Comparison of ENCODE assay signal across 8 cellular contexts in genomic region chr1:36385410-36386261, GRCh38. TPM values are rescaled to one million over a fixed set of nuclear protein-coding genes. Genes with fewer than 3 reads are reported as not detected.
A peak's percentile ranks its signal among the peaks of the same experiment; 100 is the strongest.
DNase-seq lines count a peak whose midpoint lies in the region; ATAC-seq and TF ChIP-seq lines count a peak whose summit lies in the region.

STK40 (minus strand) TSS chr1:36385924; CDS start chr1:36361332, 24,592 bp downstream.

- H3K4me1 ChIP-seq in duodenal mucosa (ENCODE audit: control insufficient read depth in 1 of 2, insufficient read depth in 2 of 2, low read length in 2 of 2): peaks cover 38 to 39% of the 10 kb centered on the region in 2 donors
- peaks cover 0 to 59% (median 22%) of the 10 kb centered on the region in 4 donors for H3K4me1 ChIP-seq in right lobe of liver

- H3K9me3 ChIP-seq in duodenal mucosa (ENCODE audit: control insufficient read depth in 1 of 2, low read length in 2 of 2): no peaks in the 10 kb centered on the region
- H3K9me3 ChIP-seq in right lobe of liver: no peaks in the 10 kb centered on the region

- H3K9ac ChIP-seq in duodenal mucosa (ENCODE audit: low read depth in 1 of 2, low read length in 2 of 2): peak within 1 kb of the TSS; percentile 96 to 99

- H3K9me3 Mint-ChIP-seq in activated CD4-positive, alpha-beta memory T cell treated with anti-CD3 and anti-CD28 coated beads, Interleukin-2, amount 10 ng/mL, durations not matched to agents 7 days and 5 days: no peaks in the 10 kb centered on the region

- TF ChIP-seq CTCF in C4-2B (conservative IDR thresholded peaks at IDR 0.05) (no peak), right lobe of liver (IDR thresholded peaks at IDR 0.05) (no peak)

- peak; percentile 74 for ATAC-seq in GM19438 (IDR thresholded peaks at IDR 0.05; ENCODE audit: low read depth, unreplicated experiment)
- ATAC-seq in HG03575 (IDR thresholded peaks at IDR 0.05; ENCODE audit: extremely low read depth, insufficient number of reproducible peaks, low FRiP score, unreplicated experiment): peak; percentile 71
- peak; percentile 83 to 95 (median 88) for ATAC-seq in right lobe of liver

- CTCF ChIA-PET in activated CD4-positive, alpha-beta memory T cell treated with anti-CD3 and anti-CD28 coated beads, Interleukin-2, amount 10 ng/mL, durations not matched to agents 7 days and 5 days (lab: Charles Lee): interaction anchor here (0.8 to 7.2 kb wide), 15 partner anchors 12 to 236 kb away, joined by 3 to 66 read pairs (median 6); partner anchors contain the start of genes LSM10, OSCP1 and TRAPPC3

- peak within 1 kb of the TSS; percentile 87 to 90 for H3K4me3 ChIP-seq in duodenal mucosa (ENCODE audit: low read depth in 1 of 2, low read length in 2 of 2)
- peak within 1 kb of the TSS; percentile 96 to 99 (median 99) for H3K4me3 ChIP-seq in right lobe of liver

- H3K27me3 Mint-ChIP-seq in activated CD4-positive, alpha-beta memory T cell treated with anti-CD3 and anti-CD28 coated beads, Interleukin-2, amount 10 ng/mL, durations not matched to agents 7 days and 5 days: no peaks in the 10 kb centered on the region

- WGBS in right lobe of liver (ENCODE audit: insufficient coverage, low coverage, low lambda C conversion rate, missing lambda C conversion rate): 0% methylated on average over 12 of the region's 82 CpGs

- peak; percentile 89 for TF ChIP-seq POLR2A in right lobe of liver (IDR thresholded peaks at IDR 0.05)

- POLR2A ChIA-PET in activated CD4-positive, alpha-beta memory T cell treated with anti-CD3 and anti-CD28 coated beads, Interleukin-2, amount 10 ng/mL, durations not matched to agents 7 days and 5 days (lab: Charles Lee): interaction anchor here (0.5 to 6.1 kb wide), 28 partner anchors 12 to 275 kb away, joined by 3 to 162 read pairs (median 6); partner anchors contain the start of genes EVA1B, LSM10, MRPS15 and SH3D21

- H3K36me3 ChIP-seq in duodenal mucosa (ENCODE audit: control insufficient read depth in 1 of 2, insufficient read depth in 2 of 2, low read length in 2 of 2) (peaks cover 0 to 5% of the 10 kb centered on the region in 2 donors), right lobe of liver (peaks cover 0 to 3% (median 0%) of the 10 kb centered on the region in 4 donors)

- peak within 1 kb of the TSS; percentile 87 for H3K4me3 Mint-ChIP-seq in activated CD4-positive, alpha-beta memory T cell treated with anti-CD3 and anti-CD28 coated beads, Interleukin-2, amount 10 ng/mL, durations not matched to agents 7 days and 5 days

- no peaks in the 10 kb centered on the region for H3K27me3 ChIP-seq in duodenal mucosa (ENCODE audit: control insufficient read depth in 1 of 2, insufficient read depth in 2 of 2, low read length in 2 of 2)
- no peaks in the 10 kb centered on the region for H3K27me3 ChIP-seq in right lobe of liver

- peak within 1 kb of the TSS; percentile 92 for H3K27ac ChIP-seq in C4-2B
- H3K27ac ChIP-seq in duodenal mucosa (ENCODE audit: low read depth, low read length): peak within 1 kb of the TSS; percentile 94
- peak within 1 kb of the TSS; percentile 96 to 97 (median 97) for H3K27ac ChIP-seq in right lobe of liver

- peaks cover 61% of the 10 kb centered on the region for H3K4me1 Mint-ChIP-seq in activated CD4-positive, alpha-beta memory T cell treated with anti-CD3 and anti-CD28 coated beads, Interleukin-2, amount 10 ng/mL, durations not matched to agents 7 days and 5 days

- intact Hi-C loops in right lobe of liver (cut with DNase I): no loop called here

- H3K27ac Mint-ChIP-seq in activated CD4-positive, alpha-beta memory T cell treated with anti-CD3 and anti-CD28 coated beads, Interleukin-2, amount 10 ng/mL, durations not matched to agents 7 days and 5 days: peak within 1 kb of the TSS; percentile 100

- DNase-seq in NCI-H82 treated with DMSO at 0.1 percent for 48 hours (lab: John Stamatoyannopoulos, UW; ENCODE audit: unreplicated experiment) (peak; percentile 99), right lobe of liver (peak; percentile 99)
- peak; percentile 99 for DNase-seq in activated CD4-positive, alpha-beta memory T cell treated with anti-CD3 and anti-CD28 coated beads, Interleukin-2, amount 10 ng/mL, durations not matched to agents 7 days and 5 days
- peak; percentile 98 to 99 for DNase-seq in stimulated activated CD4-positive, alpha-beta T cell treated with anti-CD3 and anti-CD28 coated beads, Interleukin-4, amount 100 ng/mL, for 4 hours

- H3K36me3 Mint-ChIP-seq in activated CD4-positive, alpha-beta memory T cell treated with anti-CD3 and anti-CD28 coated beads, Interleukin-2, amount 10 ng/mL, durations not matched to agents 7 days and 5 days (ENCODE audit: low read depth): peaks cover 38% of the 10 kb centered on the region

RNA-seq across cellular contexts. Expression of gene STK40, which starts in this region (rescaled TPM):
- total RNA-seq in activated CD4-positive, alpha-beta memory T cell treated with anti-CD3 and anti-CD28 coated beads, Interleukin-2, amount 10 ng/mL, durations not matched to agents 7 days and 5 days: 10 to 100 TPM; 75.2 to 76.8 TPM
- total RNA-seq in right lobe of liver: 10 to 100 TPM; 22.7 to 45.5 (median 29.0) TPM

Comparison
In these comparisons a context has a peak if more than half of its experiments do, and no peak if none do; other contexts are left out.
1. Peak in every context shown above with its lines: DNase-seq, ATAC-seq, H3K4me3 ChIP-seq and H3K27ac ChIP-seq.